8 cellular contexts compared by ENCODE assay signal in the genomic region with DNA sequence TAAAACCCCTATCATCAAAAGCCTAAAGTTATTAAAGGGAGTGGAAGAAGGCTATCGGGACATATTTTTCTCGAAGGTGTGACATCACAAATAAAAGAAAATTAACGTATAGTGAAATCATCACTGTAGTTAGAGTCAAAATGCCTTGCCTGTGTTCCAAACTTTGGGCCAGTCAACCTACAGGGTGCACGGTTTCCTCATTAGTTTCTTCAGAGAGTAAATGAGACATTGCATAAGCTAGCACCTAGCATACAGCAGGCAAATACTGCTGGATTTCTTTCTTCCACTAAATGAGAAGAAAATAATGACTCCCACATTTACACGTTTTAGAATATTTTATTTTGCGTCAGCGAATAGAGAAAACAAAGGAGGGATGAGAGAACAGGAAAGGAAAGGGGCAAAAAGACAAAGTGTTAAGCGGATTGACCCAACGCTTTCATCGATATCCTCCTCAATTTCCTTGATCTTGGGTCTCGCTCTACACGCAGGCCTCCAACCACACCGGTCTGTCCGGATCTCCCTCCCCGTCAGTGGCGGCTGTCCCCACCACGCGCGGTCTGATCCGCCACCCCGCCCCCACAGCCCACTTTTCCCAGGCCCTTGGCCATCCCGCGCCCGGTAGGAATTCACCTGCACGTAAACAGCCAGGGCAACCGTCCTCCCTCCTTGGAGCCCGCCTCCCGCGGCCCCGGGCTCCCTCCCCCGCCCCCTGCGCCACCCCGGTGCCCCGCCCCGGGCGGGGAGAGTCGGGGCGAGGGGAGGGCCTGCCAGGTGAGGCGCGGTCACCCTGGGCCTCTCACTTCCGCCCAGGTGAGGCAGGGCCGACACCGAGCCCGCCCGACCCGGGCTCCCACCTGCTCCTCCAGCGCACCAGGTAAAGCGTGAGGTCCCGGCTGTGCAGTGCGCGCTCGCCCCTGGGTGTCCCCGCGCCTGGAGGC. TPM values are rescaled to one million over a fixed set of nuclear protein-coding genes. Genes with fewer than 3 reads are reported as not detected.
A peak's percentile ranks its signal among the peaks of the same experiment; 100 is the strongest.
DNase-seq lines count a peak whose midpoint lies in the region; ATAC-seq, FAIRE-seq and TF ChIP-seq lines count a peak whose summit lies in the region.

A gene with protein sequence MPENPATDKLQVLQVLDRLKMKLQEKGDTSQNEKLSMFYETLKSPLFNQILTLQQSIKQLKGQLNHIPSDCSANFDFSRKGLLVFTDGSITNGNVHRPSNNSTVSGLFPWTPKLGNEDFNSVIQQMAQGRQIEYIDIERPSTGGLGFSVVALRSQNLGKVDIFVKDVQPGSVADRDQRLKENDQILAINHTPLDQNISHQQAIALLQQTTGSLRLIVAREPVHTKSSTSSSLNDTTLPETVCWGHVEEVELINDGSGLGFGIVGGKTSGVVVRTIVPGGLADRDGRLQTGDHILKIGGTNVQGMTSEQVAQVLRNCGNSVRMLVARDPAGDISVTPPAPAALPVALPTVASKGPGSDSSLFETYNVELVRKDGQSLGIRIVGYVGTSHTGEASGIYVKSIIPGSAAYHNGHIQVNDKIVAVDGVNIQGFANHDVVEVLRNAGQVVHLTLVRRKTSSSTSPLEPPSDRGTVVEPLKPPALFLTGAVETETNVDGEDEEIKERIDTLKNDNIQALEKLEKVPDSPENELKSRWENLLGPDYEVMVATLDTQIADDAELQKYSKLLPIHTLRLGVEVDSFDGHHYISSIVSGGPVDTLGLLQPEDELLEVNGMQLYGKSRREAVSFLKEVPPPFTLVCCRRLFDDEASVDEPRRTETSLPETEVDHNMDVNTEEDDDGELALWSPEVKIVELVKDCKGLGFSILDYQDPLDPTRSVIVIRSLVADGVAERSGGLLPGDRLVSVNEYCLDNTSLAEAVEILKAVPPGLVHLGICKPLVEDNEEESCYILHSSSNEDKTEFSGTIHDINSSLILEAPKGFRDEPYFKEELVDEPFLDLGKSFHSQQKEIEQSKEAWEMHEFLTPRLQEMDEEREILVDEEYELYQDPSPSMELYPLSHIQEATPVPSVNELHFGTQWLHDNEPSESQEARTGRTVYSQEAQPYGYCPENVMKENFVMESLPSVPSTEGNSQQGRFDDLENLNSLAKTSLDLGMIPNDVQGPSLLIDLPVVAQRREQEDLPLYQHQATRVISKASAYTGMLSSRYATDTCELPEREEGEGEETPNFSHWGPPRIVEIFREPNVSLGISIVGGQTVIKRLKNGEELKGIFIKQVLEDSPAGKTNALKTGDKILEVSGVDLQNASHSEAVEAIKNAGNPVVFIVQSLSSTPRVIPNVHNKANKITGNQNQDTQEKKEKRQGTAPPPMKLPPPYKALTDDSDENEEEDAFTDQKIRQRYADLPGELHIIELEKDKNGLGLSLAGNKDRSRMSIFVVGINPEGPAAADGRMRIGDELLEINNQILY (N-terminal part only) (plus strand): TSS at position 799 of the 938 bp plus-strand sequence. CDS start 20,413 bp downstream, outside the sequence.

- intact Hi-C loops in breast epithelium (cut with DNase I; ENCODE audit: low total_unique reads) (no loop called here), kidney (cut with DNase I) (no loop called here)

- H3K36me3 ChIP-seq in DOHH2 (ENCODE audit: control insufficient read depth, low read length) (no peaks in the 10 kb centered on the region), breast epithelium (no peaks in the 10 kb centered on the region), kidney (ENCODE audit: control insufficient read depth in 1 of 2, insufficient read depth in 2 of 2, low read length in 2 of 2) (no peaks in the 10 kb centered on the region)

- H3K9me2 ChIP-seq in DOHH2 (replicated peaks; ENCODE audit: control insufficient read depth, low read length) = no peaks in the 10 kb centered on the region

- H3K9ac ChIP-seq in kidney (ENCODE audit: low read length in 2 of 2) = peak within 1 kb of the TSS; percentile 69 to 93

- no peaks in the 10 kb centered on the region for H3K27me3 ChIP-seq in DOHH2 (ENCODE audit: control insufficient read depth, low read length)
- no peaks in the 10 kb centered on the region for H3K27me3 ChIP-seq in breast epithelium

- peak within 1 kb of the TSS; percentile 68 for H3K4me2 ChIP-seq in DOHH2 (ENCODE audit: low read length)

- ATAC-seq in GM21515 (IDR thresholded peaks at IDR 0.05; ENCODE audit: unreplicated experiment) = peak; percentile 75

- H3K27ac ChIP-seq in DOHH2 (ENCODE audit: low read depth, low read length) (peak within 1 kb of the TSS; percentile 35), breast epithelium (peak within 1 kb of the TSS; percentile 99 to 100), kidney (ENCODE audit: low read depth in 2 of 2, low read length in 2 of 2) (peak within 1 kb of the TSS; percentile 95 to 97)

- no peak for DNase-seq in Jurkat, Clone E6-1 (ENCODE audit: low read depth, low spot score)
- DNase-seq in T-helper 9 cell (peak; percentile 60), breast epithelium (ENCODE audit: low spot score in 2 of 2) (peak; percentile 88 to 89), kidney (peak; percentile 93), HuH-7 (ENCODE audit: low spot score) (no peak)
- peak; percentile 64 for DNase-seq in stimulated activated CD4-positive, alpha-beta T cell treated with anti-CD3 and anti-CD28 coated beads, Interleukin-15, amount 100 ng/mL, for 24 hours

- TF ChIP-seq CTCF in DOHH2 (IDR thresholded peaks at IDR 0.05; ENCODE audit: low read depth, low read length, poor library complexity, severe bottlenecking) = no peak
- no peak for TF ChIP-seq CTCF in breast epithelium (IDR thresholded peaks at IDR 0.05)
- TF ChIP-seq CTCF in kidney (IDR thresholded peaks at IDR 0.05; ENCODE audit: borderline replicate concordance, extremely low read depth, insufficient read depth) = no peak

- H3K79me2 ChIP-seq in DOHH2 (ENCODE audit: control insufficient read depth, low read length) = peaks cover 13% of the 10 kb centered on the region

- peak within 1 kb of the TSS; percentile 78 for H3K4me3 ChIP-seq in DOHH2 (ENCODE audit: low read length)
- H3K4me3 ChIP-seq in Jurkat, Clone E6-1 (ENCODE audit: low read length) = peak within 1 kb of the TSS; percentile 43
- peak within 1 kb of the TSS; percentile 84 to 100 (median 90) for H3K4me3 ChIP-seq in breast epithelium
- peak within 1 kb of the TSS; percentile 88 to 92 for H3K4me3 ChIP-seq in kidney (ENCODE audit: low read length in 2 of 2)

- H3K9me3 ChIP-seq in DOHH2 (ENCODE audit: control insufficient read depth, insufficient read depth, low read length) (no peaks in the 10 kb centered on the region), breast epithelium (no peaks in the 10 kb centered on the region), kidney (ENCODE audit: control insufficient read depth in 1 of 2, low read length in 2 of 2) (no peaks in the 10 kb centered on the region)

- no peak for FAIRE-seq in kidney (lab: Jason Lieb, UNC)

- H3F3A ChIP-seq in DOHH2 (ENCODE audit: control insufficient read depth, insufficient read depth) = peaks cover 18% of the 10 kb centered on the region

- H3K4me1 ChIP-seq in DOHH2 (ENCODE audit: control insufficient read depth, low read length) = peaks cover 20% of the 10 kb centered on the region
- no peaks in the 10 kb centered on the region for H3K4me1 ChIP-seq in breast epithelium
- H3K4me1 ChIP-seq in kidney (ENCODE audit: control insufficient read depth in 1 of 2, insufficient read depth in 1 of 2, low read depth in 1 of 2, low read length in 2 of 2) = peaks cover 3 to 10% of the 10 kb centered on the region in 2 donors

- no peaks in the 10 kb centered on the region for H4K20me1 ChIP-seq in DOHH2 (ENCODE audit: control insufficient read depth, insufficient read depth, low read depth, low read length)

- TF ChIP-seq POLR2A in breast epithelium (IDR thresholded peaks at IDR 0.05) = no peak

RNA-seq across cellular contexts. Expression of the gene that starts here (rescaled TPM):
- polyA plus RNA-seq in Jurkat, Clone E6-1 (2012; ENCODE audit: insufficient read depth, insufficient read length) = not detected
- total RNA-seq in breast epithelium = 100 to 1,000 TPM in 2 of 3 donors, 10 to 100 TPM in 1; 20.8 to 193 (median 129) TPM
- total RNA-seq in kidney = 98.0 TPM
- polyA plus RNA-seq in kidney (ENCODE audit: insufficient read depth, low read depth, low replicate concordance) = 44.0 TPM

Comparison
In these comparisons a context has a peak if more than half of its experiments do, and no peak if none do; other contexts are left out.
1. H3K27ac ChIP-seq: peak in every context shown above with its lines; median percentile 100 in breast epithelium; 96 in kidney; 35 in DOHH2.
2. DNase-seq: peak in T-helper 9 cell (single experiment), breast epithelium (2 of 2), kidney (single experiment) and stimulated activated CD4-positive, alpha-beta T cell treated with anti-CD3 and anti-CD28 coated beads, Interleukin-15, amount 100 ng/mL, for 24 hours (single experiment); none in Jurkat, Clone E6-1 (single experiment) and HuH-7 (single experiment).
3. Peak in every context shown above with its lines, with median percentiles within 50 percentile points of each other: H3K4me3 ChIP-seq.